In the genomic region with DNA sequence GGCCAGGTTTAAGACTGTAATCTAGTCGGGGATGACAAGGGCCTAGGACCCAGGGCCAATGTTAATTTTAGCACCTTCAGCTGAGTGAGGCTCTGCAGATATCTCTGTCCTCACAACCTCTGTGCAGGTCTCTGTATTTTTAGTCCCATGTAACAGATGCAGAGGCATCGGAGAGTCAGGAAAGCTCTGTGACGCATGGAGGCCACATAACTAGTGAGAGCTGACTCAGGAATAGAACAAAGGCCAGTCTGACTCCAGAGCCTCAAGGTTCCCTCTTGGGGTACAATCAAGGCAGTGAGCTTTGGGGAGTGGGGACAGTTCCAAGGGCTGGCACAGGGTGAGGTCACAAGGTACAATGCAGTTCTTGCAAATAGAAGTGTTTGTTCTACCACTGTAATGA, we compare ENCODE assay signal across 17 cellular contexts. TPM values are rescaled to one million over a fixed set of nuclear protein-coding genes. Genes with fewer than 3 reads are reported as not detected.
DNase-seq lines count a peak whose midpoint lies in the region; ATAC-seq and TF ChIP-seq lines count a peak whose summit lies in the region.
"Had no signal": no experiment of that assay in that cellular context is flagged by ENCODE, and none has a peak within 500 bp of the region (broad histone marks: within the 10 kb centered on the region; RNA-seq: fewer than 3 reads in every experiment).

No MANE protein-coding gene starts in this region.

- H3K4me3 Mint-ChIP-seq in natural killer cell treated with Interleukin-12 subunit alpha and Interleukin-12 subunit beta and Interleukin-15 and Interleukin-18, amount 100 ng/mL, for 72 hours: no peak overlapping the region

- DNase-seq in adipocyte (ENCODE audit: low read depth): no peak
- DNase-seq in fibroblast of mammary gland (ENCODE audit: low read depth): peak; percentile 62
- DNase-seq in natural killer cell treated with Interleukin-12 subunit alpha and Interleukin-12 subunit beta and Interleukin-15 and Interleukin-18, amount 100 ng/mL, for 72 hours (ENCODE audit: low spot score): no peak
- DNase-seq in BE2C: no peak
- DNase-seq in colonic mucosa: no peak
- DNase-seq: activated CD4-positive, alpha-beta T cell treated with anti-CD3 and anti-CD28 coated beads, Interleukin-2, amount 50 U/mL, for 4 hours; body of pancreas; DMS153; NK-92 treated with Interleukin-12 subunit alpha and Interleukin-12 subunit beta, amount 100 ng/mL, for 24 hours; SIG-M5; stimulated activated CD4-positive, alpha-beta T cell treated with anti-CD3 and anti-CD28 coated beads, Interleukin-12 subunit alpha, Interleukin-12 subunit beta, amount 100 ng/mL, for 4 hours; T1000 had no signal

- H3K9me3 ChIP-seq in adipocyte (ENCODE audit: control insufficient read depth, low read length) (no peaks in the 10 kb centered on the region), muscle layer of colon (ENCODE audit: low read length) (no peaks in the 10 kb centered on the region), BE2C (no peaks in the 10 kb centered on the region), colonic mucosa (no peaks in the 10 kb centered on the region)
- H3K9me3 ChIP-seq: body of pancreas, neutrophil had no signal

- H3K9ac ChIP-seq in adipocyte (ENCODE audit: low read length): peak overlapping the region; percentile 71
- no peak overlapping the region for H3K9ac ChIP-seq in muscle layer of colon (ENCODE audit: low read length)
- no peak overlapping the region for H3K9ac ChIP-seq in colonic mucosa (ENCODE audit: low read depth in 2 of 2, low read length in 2 of 2)

- H3K27ac Mint-ChIP-seq in natural killer cell treated with Interleukin-12 subunit alpha and Interleukin-12 subunit beta and Interleukin-15 and Interleukin-18, amount 100 ng/mL, for 72 hours: no peak overlapping the region
- H3K27ac Mint-ChIP-seq: activated T-helper 2 cell treated with anti-CD3 and anti-CD28 coated beads, Interferon-gamma antibody, Interleukin-2, Interleukin-4, amounts not matched to agents 10 μg/mL and 5 μg/mL and 100 μg/mL, durations not matched to agents 14 hours and 24 hours and 36 hours had no signal

- H3K27me3 Mint-ChIP-seq in natural killer cell treated with Interleukin-12 subunit alpha and Interleukin-12 subunit beta and Interleukin-15 and Interleukin-18, amount 100 ng/mL, for 72 hours: peaks cover 10 to 14% of the 10 kb centered on the region in 2 donors

- ATAC-seq in natural killer cell treated with Interleukin-12 subunit alpha and Interleukin-12 subunit beta and Interleukin-15 and Interleukin-18, amount 100 ng/mL, for 72 hours: no peak
- ATAC-seq in HG03469 (IDR thresholded peaks at IDR 0.05; ENCODE audit: unreplicated experiment): no peak
- ATAC-seq: body of pancreas had no signal

- H3K4me1 ChIP-seq in adipocyte (ENCODE audit: control insufficient read depth, insufficient read depth, low read length): peaks cover 84% of the 10 kb centered on the region
- peaks cover 85% of the 10 kb centered on the region for H3K4me1 ChIP-seq in muscle layer of colon (ENCODE audit: insufficient read depth, low read length)
- peaks cover 3% of the 10 kb centered on the region; the same call in 1 of the 2 replicates for H3K4me1 ChIP-seq in BE2C
- H3K4me1 ChIP-seq in colonic mucosa: peaks cover 3% of the 10 kb centered on the region

- H3K4me1 Mint-ChIP-seq in natural killer cell treated with Interleukin-12 subunit alpha and Interleukin-12 subunit beta and Interleukin-15 and Interleukin-18, amount 100 ng/mL, for 72 hours (ENCODE audit: low read depth in 2 of 2): peaks cover 9 to 10% of the 10 kb centered on the region in 2 donors

- H3K27me3 ChIP-seq in adipocyte (replicated peaks; ENCODE audit: control insufficient read depth, insufficient read depth, low read length) (no peaks in the 10 kb centered on the region), muscle layer of colon (ENCODE audit: control insufficient read depth in 1 of 2, insufficient read depth in 2 of 2, low read length in 2 of 2) (no peaks in the 10 kb centered on the region), BE2C (no peaks in the 10 kb centered on the region), colonic mucosa (no peaks in the 10 kb centered on the region)
- H3K27me3 ChIP-seq: body of pancreas, neutrophil had no signal

- intact Hi-C loops in colonic mucosa (cut with DNase I): loop anchor here (2.0 to 5.0 kb wide), 2 partner anchors 88 to 137 kb away; no protein-coding TSS in a partner anchor

- H3K36me3 Mint-ChIP-seq in natural killer cell treated with Interleukin-12 subunit alpha and Interleukin-12 subunit beta and Interleukin-15 and Interleukin-18, amount 100 ng/mL, for 72 hours: no peaks in the 10 kb centered on the region

- H3K4me3 ChIP-seq in adipocyte (ENCODE audit: low read length) (peak overlapping the region; percentile 8), fibroblast of mammary gland (ENCODE audit: control insufficient read depth, low read depth, low read length) (no peak overlapping the region), muscle layer of colon (ENCODE audit: low read depth in 1 of 2, low read length in 2 of 2) (peak overlapping the region in 1 of 2 donors; percentile 24), BE2C (ENCODE audit: low read depth, low read length) (no peak overlapping the region), colonic mucosa (no peak overlapping the region)
- H3K4me3 ChIP-seq: body of pancreas had no signal

- no peaks in the 10 kb centered on the region for H3K9me3 Mint-ChIP-seq in natural killer cell treated with Interleukin-12 subunit alpha and Interleukin-12 subunit beta and Interleukin-15 and Interleukin-18, amount 100 ng/mL, for 72 hours
- H3K9me3 Mint-ChIP-seq: activated T-helper 2 cell treated with anti-CD3 and anti-CD28 coated beads, Interferon-gamma antibody, Interleukin-2, Interleukin-4, amounts not matched to agents 10 μg/mL and 5 μg/mL and 100 μg/mL, durations not matched to agents 14 hours and 24 hours and 36 hours had no signal

- H3K27ac ChIP-seq in muscle layer of colon (ENCODE audit: low read depth, low read length) (peak overlapping the region; percentile 92), temporal lobe (ENCODE audit: low read depth, low read length) (peak overlapping the region; percentile 78), colonic mucosa (no peak overlapping the region)
- H3K27ac ChIP-seq: neutrophil had no signal

- TF ChIP-seq CTCF in fibroblast of mammary gland (conservative IDR thresholded peaks at IDR 0.05; ENCODE audit: control insufficient read depth, insufficient read depth, low read depth, low read length): no peak
- TF ChIP-seq CTCF in BE2C (IDR thresholded peaks at IDR 0.05; ENCODE audit: low read depth, low read length): no peak
- TF ChIP-seq CTCF in colonic mucosa (IDR thresholded peaks at IDR 0.05): no peak

- peaks cover 27% of the 10 kb centered on the region for H3K36me3 ChIP-seq in adipocyte (ENCODE audit: control insufficient read depth, insufficient read depth, low read length, severe bottlenecking)
- peaks cover under 1% of the 10 kb centered on the region for H3K36me3 ChIP-seq in muscle layer of colon (ENCODE audit: insufficient read depth, low read length)
- H3K36me3 ChIP-seq in BE2C: no peaks in the 10 kb centered on the region
- H3K36me3 ChIP-seq in colonic mucosa: no peaks in the 10 kb centered on the region
- H3K36me3 ChIP-seq: neutrophil had no signal

RNA-seq across cellular contexts. Expression of gene FSTL1, which starts 31.0 kb away (rescaled TPM):
- total RNA-seq in temporal lobe (55.1 TPM), colonic mucosa (10 to 100 TPM; 20.4 to 81.8 TPM)
- 1 to 10 TPM; 1.4 to 2.6 TPM for total RNA-seq in natural killer cell treated with Interleukin-12 subunit alpha and Interleukin-12 subunit beta and Interleukin-15 and Interleukin-18, amount 100 ng/mL, for 72 hours
- 0.28 TPM for polyA plus RNA-seq in BE2C (2012; ENCODE audit: insufficient read depth, insufficient read length, low read depth)

Comparison
In these comparisons a context has a peak if more than half of its experiments do, and no peak if none do; other contexts are left out.
1. RNA of gene FSTL1, which starts 31.0 kb away (total RNA-seq): 20.4 to 81.8 TPM in colonic mucosa and 55.1 TPM in temporal lobe (single experiment); 1.4 to 2.6 TPM in natural killer cell treated with Interleukin-12 subunit alpha and Interleukin-12 subunit beta and Interleukin-15 and Interleukin-18, amount 100 ng/mL, for 72 hours; every median in the first group is over 4 times any median in the second.